Comparison of ENCODE assay signal across 23 cellular contexts in the genomic region with DNA sequence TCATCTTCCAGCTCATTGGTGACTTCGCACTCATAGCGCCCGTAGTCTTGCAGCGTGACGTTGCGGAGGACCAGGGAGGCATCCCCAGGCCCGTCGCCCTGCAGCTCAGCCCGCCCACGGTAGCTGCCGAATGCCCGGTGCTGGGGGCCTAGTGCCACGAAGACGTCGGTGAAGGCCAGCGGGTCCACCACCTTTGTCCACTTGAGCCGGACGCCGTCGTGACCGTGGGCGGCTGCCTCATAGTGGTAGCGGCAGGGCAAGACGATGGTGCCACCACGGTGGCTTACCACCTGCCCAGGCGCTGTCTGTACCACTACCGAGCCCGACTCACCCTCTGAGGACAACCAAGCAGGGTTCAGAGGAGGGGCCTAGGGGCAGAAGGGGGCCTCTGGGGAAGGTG. TPM values are rescaled to one million over a fixed set of nuclear protein-coding genes. Genes with fewer than 3 reads are reported as not detected.
DNase-seq lines count a peak whose midpoint lies in the region; ATAC-seq, FAIRE-seq and TF ChIP-seq lines count a peak whose summit lies in the region.
"Had no signal": no experiment of that assay in that cellular context is flagged by ENCODE, and none has a peak within 500 bp of the region (broad histone marks: within the 10 kb centered on the region; RNA-seq: fewer than 3 reads in every experiment).

No MANE protein-coding gene starts in this region.

- peak overlapping the region; percentile 4 for H3K4me3 Mint-ChIP-seq in activated naive CD8-positive, alpha-beta T cell treated with anti-CD3 and anti-CD28 coated beads for 36 hours
- peak overlapping the region; percentile 52 to 57 for H3K4me3 Mint-ChIP-seq in stimulated activated naive B cell treated with anti-CD40 and anti-IgM and Interleukin-4, amounts not matched to agents 10 μg/mL and 1 μg/mL and 100 μg/mL, for 72 hours
- H3K4me3 Mint-ChIP-seq in immature natural killer cell, result peak overlapping the region in 1 of 5 donors; percentile 51
- H3K4me3 Mint-ChIP-seq: activated CD8-positive, alpha-beta memory T cell treated with anti-CD3 and anti-CD28 coated beads, Interleukin-2, amount 10 ng/mL, durations not matched to agents 7 days and 5 days; central memory CD8-positive, alpha-beta T cell had no signal

- FAIRE-seq in GM19239 (lab: Jason Lieb, UNC), result no peak

- peaks cover 3% of the 10 kb centered on the region for H3K4me1 Mint-ChIP-seq in activated naive CD8-positive, alpha-beta T cell treated with anti-CD3 and anti-CD28 coated beads for 36 hours
- H3K4me1 Mint-ChIP-seq in stimulated activated naive B cell treated with anti-CD40 and anti-IgM and Interleukin-4, amounts not matched to agents 10 μg/mL and 1 μg/mL and 100 μg/mL, for 72 hours, result peaks cover 16 to 17% of the 10 kb centered on the region in 2 donors
- peaks cover 0 to 9% of the 10 kb centered on the region in 2 donors for H3K4me1 Mint-ChIP-seq in immature natural killer cell
- H3K4me1 Mint-ChIP-seq: activated CD8-positive, alpha-beta memory T cell treated with anti-CD3 and anti-CD28 coated beads, Interleukin-2, amount 10 ng/mL, durations not matched to agents 7 days and 5 days had no signal

- H3K27ac ChIP-seq in cardiac muscle cell, result no peak overlapping the region
- no peak overlapping the region for H3K27ac ChIP-seq in left ventricle myocardium inferior (replicated peaks)
- H3K27ac ChIP-seq: right atrium auricular region, stomach had no signal

- H3K4me3 ChIP-seq in cardiac muscle cell (peak overlapping the region; percentile 20), left ventricle myocardium inferior (no peak overlapping the region), iPS-18c (ENCODE audit: insufficient read depth, low read depth, low read length) (peak overlapping the region; percentile 50)

- no peak for DNase-seq in cardiac muscle cell (ENCODE audit: low read depth in 1 of 2, low spot score in 1 of 2)
- no peak for DNase-seq in left ventricle myocardium inferior
- no peak for DNase-seq in activated naive CD8-positive, alpha-beta T cell treated with anti-CD3 and anti-CD28 coated beads for 36 hours
- DNase-seq in stimulated activated naive B cell treated with anti-CD40 and anti-IgM and Interleukin-4, amounts not matched to agents 10 μg/mL and 1 μg/mL and 100 μg/mL, for 72 hours, result no peak
- no peak for DNase-seq in GM19239 (ENCODE audit: insufficient read length, low spot score)
- no peak for DNase-seq in NCI-H2107 treated with DMSO at 0.1 percent for 48 hours (lab: John Stamatoyannopoulos, UW; ENCODE audit: unreplicated experiment)
- no peak for DNase-seq in immature natural killer cell
- DNase-seq: activated CD4-positive, CD25-positive, alpha-beta regulatory T cell treated with anti-CD3 and anti-CD28 coated beads, Interleukin-2, amount 50 U/mL, for 72 hours; activated CD8-positive, alpha-beta memory T cell treated with anti-CD3 and anti-CD28 coated beads, Interleukin-2, amount 10 ng/mL, durations not matched to agents 7 days and 5 days; effector CD8-positive, alpha-beta T cell; kidney glomerular epithelial cell; NCI-H1417 treated with DMSO at 0.1 percent for 48 hours; NCI-H774; PC-3; stomach; T-helper 9 cell had no signal

- H3K36me3 ChIP-seq in cardiac muscle cell, result no peaks in the 10 kb centered on the region
- no peaks in the 10 kb centered on the region for H3K36me3 ChIP-seq in left ventricle myocardium inferior
- H3K36me3 ChIP-seq: right atrium auricular region, stomach had no signal

- no peak for TF ChIP-seq CTCF in cardiac muscle cell (IDR thresholded peaks at IDR 0.05; ENCODE audit: low read depth, low read length)
- TF ChIP-seq CTCF in left ventricle myocardium inferior (IDR thresholded peaks at IDR 0.05; ENCODE audit: borderline replicate concordance), result no peak

- H3K27me3 Mint-ChIP-seq in activated naive CD8-positive, alpha-beta T cell treated with anti-CD3 and anti-CD28 coated beads for 36 hours, result peaks cover 61% of the 10 kb centered on the region
- H3K27me3 Mint-ChIP-seq in stimulated activated naive B cell treated with anti-CD40 and anti-IgM and Interleukin-4, amounts not matched to agents 10 μg/mL and 1 μg/mL and 100 μg/mL, for 72 hours, result peaks cover 49 to 61% of the 10 kb centered on the region in 2 donors
- H3K27me3 Mint-ChIP-seq in immature natural killer cell (ENCODE audit: low read depth in 3 of 3), result peaks cover 7 to 24% (median 13%) of the 10 kb centered on the region in 3 donors

- peak; percentile 32 to 50 for ATAC-seq in stimulated activated naive B cell treated with anti-CD40 and anti-IgM and Interleukin-4, amounts not matched to agents 10 μg/mL and 1 μg/mL and 100 μg/mL, for 72 hours (replicated peaks)
- ATAC-seq: activated CD8-positive, alpha-beta memory T cell treated with anti-CD3 and anti-CD28 coated beads, Interleukin-2, amount 10 ng/mL, durations not matched to agents 7 days and 5 days; PC-3 had no signal

- H3K4me1 ChIP-seq in cardiac muscle cell (ENCODE audit: low read depth) (no peaks in the 10 kb centered on the region), left ventricle myocardium inferior (peaks cover 6% of the 10 kb centered on the region)

- H3K27me3 ChIP-seq in cardiac muscle cell (peaks cover 18% of the 10 kb centered on the region), left ventricle myocardium inferior (ENCODE audit: low read depth) (peaks cover 91% of the 10 kb centered on the region)

- H3K36me3 Mint-ChIP-seq in activated naive CD8-positive, alpha-beta T cell treated with anti-CD3 and anti-CD28 coated beads for 36 hours, result no peaks in the 10 kb centered on the region
- peaks cover 0 to 2% of the 10 kb centered on the region in 2 donors for H3K36me3 Mint-ChIP-seq in stimulated activated naive B cell treated with anti-CD40 and anti-IgM and Interleukin-4, amounts not matched to agents 10 μg/mL and 1 μg/mL and 100 μg/mL, for 72 hours
- H3K36me3 Mint-ChIP-seq in immature natural killer cell, result no peaks in the 10 kb centered on the region
- H3K36me3 Mint-ChIP-seq: activated CD8-positive, alpha-beta memory T cell treated with anti-CD3 and anti-CD28 coated beads, Interleukin-2, amount 10 ng/mL, durations not matched to agents 7 days and 5 days had no signal

- H3K9me3 Mint-ChIP-seq in activated naive CD8-positive, alpha-beta T cell treated with anti-CD3 and anti-CD28 coated beads for 36 hours, result no peaks in the 10 kb centered on the region
- H3K9me3 Mint-ChIP-seq in stimulated activated naive B cell treated with anti-CD40 and anti-IgM and Interleukin-4, amounts not matched to agents 10 μg/mL and 1 μg/mL and 100 μg/mL, for 72 hours, result peaks cover 0 to 5% of the 10 kb centered on the region in 2 donors
- H3K9me3 Mint-ChIP-seq in immature natural killer cell, result no peaks in the 10 kb centered on the region
- H3K9me3 Mint-ChIP-seq: activated T-helper 2 cell treated with anti-CD3 and anti-CD28 coated beads, Interferon-gamma antibody, Interleukin-2, Interleukin-4, amounts not matched to agents 10 μg/mL and 5 μg/mL and 100 μg/mL, durations not matched to agents 14 hours and 24 hours and 36 hours; central memory CD8-positive, alpha-beta T cell had no signal

- intact Hi-C loops in left ventricle myocardium inferior (cut with micrococcal nuclease), result no loop called here

- H3K9me3 ChIP-seq in cardiac muscle cell (ENCODE audit: low read depth), result no peaks in the 10 kb centered on the region
- H3K9me3 ChIP-seq in left ventricle myocardium inferior (replicated peaks), result peaks cover 4% of the 10 kb centered on the region
- no peaks in the 10 kb centered on the region for H3K9me3 ChIP-seq in iPS-18c (ENCODE audit: control insufficient read depth, insufficient read depth, low read length)

- H3K27ac Mint-ChIP-seq in activated naive CD8-positive, alpha-beta T cell treated with anti-CD3 and anti-CD28 coated beads for 36 hours, result no peak overlapping the region
- H3K27ac Mint-ChIP-seq in stimulated activated naive B cell treated with anti-CD40 and anti-IgM and Interleukin-4, amounts not matched to agents 10 μg/mL and 1 μg/mL and 100 μg/mL, for 72 hours, result no peak overlapping the region
- H3K27ac Mint-ChIP-seq in immature natural killer cell, result no peak overlapping the region
- H3K27ac Mint-ChIP-seq: activated CD8-positive, alpha-beta memory T cell treated with anti-CD3 and anti-CD28 coated beads, Interleukin-2, amount 10 ng/mL, durations not matched to agents 7 days and 5 days; activated T-helper 2 cell treated with anti-CD3 and anti-CD28 coated beads, Interferon-gamma antibody, Interleukin-2, Interleukin-4, amounts not matched to agents 10 μg/mL and 5 μg/mL and 100 μg/mL, durations not matched to agents 14 hours and 24 hours and 36 hours had no signal

RNA-seq across cellular contexts. Expression of gene TM6SF2, which starts 12.3 kb away (rescaled TPM):
- total RNA-seq in cardiac muscle cell, result 4.9 and 9.6 TPM in 2 replicates
- 12.1 and 13.5 TPM in 2 replicates for polyA plus RNA-seq in cardiac muscle cell
- 0.30 TPM for total RNA-seq in left ventricle myocardium inferior
- not detected for total RNA-seq in activated naive CD8-positive, alpha-beta T cell treated with anti-CD3 and anti-CD28 coated beads for 36 hours
- polyA plus RNA-seq in immature natural killer cell, result not detected
- total RNA-seq: activated CD8-positive, alpha-beta memory T cell treated with anti-CD3 and anti-CD28 coated beads, Interleukin-2, amount 10 ng/mL, durations not matched to agents 7 days and 5 days; activated T-helper 2 cell treated with anti-CD3 and anti-CD28 coated beads, Interferon-gamma antibody, Interleukin-2, Interleukin-4, amounts not matched to agents 10 μg/mL and 5 μg/mL and 100 μg/mL, durations not matched to agents 14 hours and 24 hours and 36 hours; PC-3 had no signal

RNA-seq across cellular contexts. Expression of gene NCAN, which starts 49.1 kb away (rescaled TPM):
- total RNA-seq in cardiac muscle cell (0.36 and 0.42 TPM in 2 replicates), left ventricle myocardium inferior (not detected)
- polyA plus RNA-seq in cardiac muscle cell (0.45 TPM in 1 of 2 replicates, not detected in the other), immature natural killer cell (not detected)
- total RNA-seq in activated naive CD8-positive, alpha-beta T cell treated with anti-CD3 and anti-CD28 coated beads for 36 hours, result not detected
- total RNA-seq: activated T-helper 2 cell treated with anti-CD3 and anti-CD28 coated beads, Interferon-gamma antibody, Interleukin-2, Interleukin-4, amounts not matched to agents 10 μg/mL and 5 μg/mL and 100 μg/mL, durations not matched to agents 14 hours and 24 hours and 36 hours; mesenteric fat pad; right atrium auricular region; ureter had no signal
- polyA plus RNA-seq: AG04450 had no signal

RNA-seq across cellular contexts. Expression of gene NR2C2AP, which starts 57.6 kb away (rescaled TPM):
- total RNA-seq in cardiac muscle cell (5.1 and 6.4 TPM in 2 replicates), left ventricle myocardium inferior (6.3 TPM)
- polyA plus RNA-seq in cardiac muscle cell (7.8 and 10.0 TPM in 2 replicates), immature natural killer cell (10 to 100 TPM; 15.4 to 27.2 (median 26.8) TPM)
- 10 to 100 TPM; 46.0 to 47.6 TPM for total RNA-seq in activated naive CD8-positive, alpha-beta T cell treated with anti-CD3 and anti-CD28 coated beads for 36 hours

RNA-seq across cellular contexts. Expression of gene SUGP1, which starts 59.5 kb away (rescaled TPM):
- 74.5 and 76.0 TPM in 2 replicates for total RNA-seq in cardiac muscle cell
- 73.7 and 84.6 TPM in 2 replicates for polyA plus RNA-seq in cardiac muscle cell
- 44.7 TPM for total RNA-seq in left ventricle myocardium inferior
- total RNA-seq in activated naive CD8-positive, alpha-beta T cell treated with anti-CD3 and anti-CD28 coated beads for 36 hours, result 10 to 100 TPM; 58.2 to 59.4 TPM
- 10 to 100 TPM; 25.4 to 47.1 (median 27.7) TPM for polyA plus RNA-seq in immature natural killer cell

RNA-seq across cellular contexts. Expression of gene MAU2, which starts 59.8 kb away (rescaled TPM):
- total RNA-seq in cardiac muscle cell, result 46.0 and 78.5 TPM in 2 replicates
- polyA plus RNA-seq in cardiac muscle cell, result 43.6 and 53.9 TPM in 2 replicates
- total RNA-seq in left ventricle myocardium inferior, result 33.0 TPM
- 10 to 100 TPM; 39.5 to 39.9 TPM for total RNA-seq in activated naive CD8-positive, alpha-beta T cell treated with anti-CD3 and anti-CD28 coated beads for 36 hours
- polyA plus RNA-seq in immature natural killer cell, result 10 to 100 TPM in 2 of 3 donors, 1 to 10 TPM in 1; 8.5 to 25.5 (median 21.0) TPM
